Comparison of ENCODE assay signal across 8 cellular contexts in the genomic region with DNA sequence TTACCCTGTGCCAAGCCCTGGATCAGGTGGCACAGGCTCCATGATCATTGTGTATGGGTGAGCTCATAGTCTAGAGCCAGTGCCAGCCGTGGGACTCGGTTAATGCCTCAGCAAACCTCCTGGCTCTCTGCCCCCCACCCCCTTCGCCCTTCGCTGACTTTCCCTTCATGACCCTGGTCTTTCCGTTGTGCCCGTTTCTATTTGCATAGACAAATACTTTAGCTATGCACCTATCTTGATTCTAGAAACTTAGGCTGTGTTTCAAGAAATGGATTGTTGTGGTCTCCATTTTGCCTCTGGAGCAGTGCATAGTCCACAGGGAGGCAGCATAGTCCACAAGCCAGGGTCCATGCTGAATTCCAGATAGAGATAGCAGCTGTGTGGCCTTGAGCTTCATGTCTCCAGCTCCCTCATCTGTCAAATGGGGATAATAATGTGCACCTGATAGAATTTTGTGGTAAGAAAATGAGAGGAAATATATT. TPM values are rescaled to one million over a fixed set of nuclear protein-coding genes. Genes with fewer than 3 reads are reported as not detected.
A peak's percentile ranks its signal among the peaks of the same experiment; 100 is the strongest.
DNase-seq lines count a peak whose midpoint lies in the region; ATAC-seq and TF ChIP-seq lines count a peak whose summit lies in the region.

No MANE protein-coding gene starts in this region.

- no peak overlapping the region for H3K27ac ChIP-seq in caudate nucleus (ENCODE audit: low read depth, low read length)
- no peak overlapping the region for H3K27ac ChIP-seq in naive thymus-derived CD4-positive, alpha-beta T cell (ENCODE audit: low read depth, low read length)

- POLR2A ChIA-PET in activated CD8-positive, alpha-beta T cell treated with anti-CD3 and anti-CD28 coated beads for 36 hours (lab: Charles Lee) = interaction anchor here (1.2 kb wide), 1 partner anchor 13 kb away, joined by 4 read pairs; no protein-coding TSS in a partner anchor
- POLR2A ChIA-PET in activated CD8-positive, alpha-beta T cell treated with anti-CD3 and anti-CD28 coated beads, Interleukin-2, amount 10 ng/mL, durations not matched to agents 7 days and 5 days (lab: Charles Lee) = no interaction called here
- POLR2A ChIA-PET in naive thymus-derived CD4-positive, alpha-beta T cell (lab: Charles Lee) = no interaction called here

- H3K9me3 ChIP-seq in naive thymus-derived CD4-positive, alpha-beta T cell (ENCODE audit: control insufficient read depth in 2 of 3, low read length in 3 of 3) = no peaks in the 10 kb centered on the region

- no peaks in the 10 kb centered on the region for H3K27me3 Mint-ChIP-seq in activated CD8-positive, alpha-beta T cell treated with anti-CD3 and anti-CD28 coated beads for 36 hours
- H3K27me3 Mint-ChIP-seq in activated CD8-positive, alpha-beta T cell treated with anti-CD3 and anti-CD28 coated beads, Interleukin-2, amount 10 ng/mL, durations not matched to agents 7 days and 5 days (ENCODE audit: low read depth) = peaks cover 5% of the 10 kb centered on the region
- H3K27me3 Mint-ChIP-seq in naive thymus-derived CD4-positive, alpha-beta T cell = peaks cover 0 to 14% (median 3%) of the 10 kb centered on the region in 5 donors

- peaks cover 0 to 17% of the 10 kb centered on the region in 2 donors for H3K4me1 ChIP-seq in naive thymus-derived CD4-positive, alpha-beta T cell (ENCODE audit: control insufficient read depth in 2 of 2, insufficient read depth in 2 of 2, low read length in 2 of 2)

- peaks cover 16% of the 10 kb centered on the region for H3K4me1 Mint-ChIP-seq in activated CD8-positive, alpha-beta T cell treated with anti-CD3 and anti-CD28 coated beads for 36 hours (ENCODE audit: low read depth)
- H3K4me1 Mint-ChIP-seq in activated CD8-positive, alpha-beta T cell treated with anti-CD3 and anti-CD28 coated beads, Interleukin-2, amount 10 ng/mL, durations not matched to agents 7 days and 5 days (ENCODE audit: low read depth) = peaks cover 13% of the 10 kb centered on the region
- peaks cover 7 to 21% (median 15%) of the 10 kb centered on the region in 7 donors for H3K4me1 Mint-ChIP-seq in naive thymus-derived CD4-positive, alpha-beta T cell

- intact Hi-C loops in activated CD8-positive, alpha-beta T cell treated with anti-CD3 and anti-CD28 coated beads for 36 hours (cut with micrococcal nuclease) = no loop called here
- intact Hi-C loops in naive thymus-derived CD4-positive, alpha-beta T cell (cut with micrococcal nuclease) = no loop called here

- no peak for ATAC-seq in activated CD8-positive, alpha-beta T cell treated with anti-CD3 and anti-CD28 coated beads for 36 hours
- ATAC-seq in activated CD8-positive, alpha-beta T cell treated with anti-CD3 and anti-CD28 coated beads, Interleukin-2, amount 10 ng/mL, durations not matched to agents 7 days and 5 days = no peak
- ATAC-seq in GM18867 (IDR thresholded peaks at IDR 0.05; ENCODE audit: unreplicated experiment) (no peak), GM18502 (IDR thresholded peaks at IDR 0.05; ENCODE audit: poor library complexity, unreplicated experiment) (no peak)
- no peak for ATAC-seq in naive thymus-derived CD4-positive, alpha-beta T cell

- no peak for TF ChIP-seq CTCF in activated CD8-positive, alpha-beta T cell treated with anti-CD3 and anti-CD28 coated beads for 36 hours (IDR thresholded peaks at IDR 0.05)

- H3K36me3 Mint-ChIP-seq in activated CD8-positive, alpha-beta T cell treated with anti-CD3 and anti-CD28 coated beads for 36 hours (ENCODE audit: low read depth) = no peaks in the 10 kb centered on the region
- no peaks in the 10 kb centered on the region for H3K36me3 Mint-ChIP-seq in activated CD8-positive, alpha-beta T cell treated with anti-CD3 and anti-CD28 coated beads, Interleukin-2, amount 10 ng/mL, durations not matched to agents 7 days and 5 days (ENCODE audit: low read depth)
- H3K36me3 Mint-ChIP-seq in naive thymus-derived CD4-positive, alpha-beta T cell = peaks cover 0 to 10% (median 0%) of the 10 kb centered on the region in 5 donors

- no peak overlapping the region for H3K4me3 ChIP-seq in naive thymus-derived CD4-positive, alpha-beta T cell (ENCODE audit: low read length)

- H3K4me3 Mint-ChIP-seq in activated CD8-positive, alpha-beta T cell treated with anti-CD3 and anti-CD28 coated beads for 36 hours = no peak overlapping the region
- H3K4me3 Mint-ChIP-seq in activated CD8-positive, alpha-beta T cell treated with anti-CD3 and anti-CD28 coated beads, Interleukin-2, amount 10 ng/mL, durations not matched to agents 7 days and 5 days = no peak overlapping the region
- no peak overlapping the region for H3K4me3 Mint-ChIP-seq in naive thymus-derived CD4-positive, alpha-beta T cell

- no peaks in the 10 kb centered on the region for H3K36me3 ChIP-seq in naive thymus-derived CD4-positive, alpha-beta T cell (ENCODE audit: control insufficient read depth in 2 of 3, insufficient read depth in 3 of 3, low read length in 3 of 3)

- H3K27ac Mint-ChIP-seq in activated CD8-positive, alpha-beta T cell treated with anti-CD3 and anti-CD28 coated beads for 36 hours = no peak overlapping the region
- H3K27ac Mint-ChIP-seq in activated CD8-positive, alpha-beta T cell treated with anti-CD3 and anti-CD28 coated beads, Interleukin-2, amount 10 ng/mL, durations not matched to agents 7 days and 5 days = no peak overlapping the region
- H3K27ac Mint-ChIP-seq in naive thymus-derived CD4-positive, alpha-beta T cell = peak overlapping the region in 1 of 9 donors; percentile 38

- H3K9me3 Mint-ChIP-seq in activated CD8-positive, alpha-beta T cell treated with anti-CD3 and anti-CD28 coated beads for 36 hours = no peaks in the 10 kb centered on the region
- no peaks in the 10 kb centered on the region for H3K9me3 Mint-ChIP-seq in activated CD8-positive, alpha-beta T cell treated with anti-CD3 and anti-CD28 coated beads, Interleukin-2, amount 10 ng/mL, durations not matched to agents 7 days and 5 days (ENCODE audit: insufficient read depth)
- peaks cover 0 to 9% (median 1%) of the 10 kb centered on the region in 11 donors for H3K9me3 Mint-ChIP-seq in naive thymus-derived CD4-positive, alpha-beta T cell

- peaks cover 0 to 6% of the 10 kb centered on the region in 2 donors for H3K27me3 ChIP-seq in naive thymus-derived CD4-positive, alpha-beta T cell (ENCODE audit: control insufficient read depth in 2 of 2, insufficient read depth in 2 of 2, low read length in 2 of 2)

- peak; percentile 37 for DNase-seq in activated CD8-positive, alpha-beta T cell treated with anti-CD3 and anti-CD28 coated beads for 36 hours
- no peak for DNase-seq in activated CD8-positive, alpha-beta T cell treated with anti-CD3 and anti-CD28 coated beads, Interleukin-2, amount 10 ng/mL, durations not matched to agents 7 days and 5 days
- DNase-seq in NCI-H446 treated with DMSO at 0.1 percent for 48 hours (lab: John Stamatoyannopoulos, UW) (peak; percentile 55), caudate nucleus (lab: John Stamatoyannopoulos, UW) (peak in 32 of 61 donors; percentile 3 to 62 (median 22)), mucosa of gallbladder (ENCODE audit: low spot score) (peak; percentile 74)
- no peak for DNase-seq in naive thymus-derived CD4-positive, alpha-beta T cell

- CTCF ChIA-PET in activated CD8-positive, alpha-beta T cell treated with anti-CD3 and anti-CD28 coated beads for 36 hours (lab: Charles Lee) = interaction anchor here (0.6 to 1.6 kb wide), 8 partner anchors 11 to 231 kb away, joined by 3 to 6 read pairs (median 4); a partner anchor contains a TSS
- CTCF ChIA-PET in activated CD8-positive, alpha-beta T cell treated with anti-CD3 and anti-CD28 coated beads, Interleukin-2, amount 10 ng/mL, durations not matched to agents 7 days and 5 days (lab: Charles Lee) = interaction anchor here (0.7 to 1.6 kb wide), 5 partner anchors 10 to 83 kb away, joined by 3 to 4 read pairs (median 3); no protein-coding TSS in a partner anchor
- CTCF ChIA-PET in naive thymus-derived CD4-positive, alpha-beta T cell (lab: Charles Lee) = no interaction called here

RNA-seq across cellular contexts. Expression of a gene that starts 44.8 kb away (rescaled TPM):
- total RNA-seq in activated CD8-positive, alpha-beta T cell treated with anti-CD3 and anti-CD28 coated beads for 36 hours = 100 to 1,000 TPM; 107 to 114 TPM
- 10 to 100 TPM; 74.9 to 80.1 TPM for total RNA-seq in activated CD8-positive, alpha-beta T cell treated with anti-CD3 and anti-CD28 coated beads, Interleukin-2, amount 10 ng/mL, durations not matched to agents 7 days and 5 days
- total RNA-seq in mucosa of gallbladder = 87.4 TPM
- total RNA-seq in naive thymus-derived CD4-positive, alpha-beta T cell = 100 to 1,000 TPM; 132 to 191 (median 169) TPM
- polyA plus RNA-seq in naive thymus-derived CD4-positive, alpha-beta T cell = 10 to 100 TPM; 17.7 to 50.7 TPM

RNA-seq across cellular contexts. Expression of a gene that starts 58.9 kb away (rescaled TPM):
- total RNA-seq in activated CD8-positive, alpha-beta T cell treated with anti-CD3 and anti-CD28 coated beads for 36 hours = under 1 TPM; 0.23 to 0.25 TPM
- total RNA-seq in activated CD8-positive, alpha-beta T cell treated with anti-CD3 and anti-CD28 coated beads, Interleukin-2, amount 10 ng/mL, durations not matched to agents 7 days and 5 days = under 1 TPM in 1 of 2 experiments, not detected in 1; 0.21 TPM
- 21.2 TPM for total RNA-seq in mucosa of gallbladder
- total RNA-seq in naive thymus-derived CD4-positive, alpha-beta T cell = under 1 TPM; 0.22 to 0.45 (median 0.29) TPM
- under 1 TPM; 0.05 to 0.41 TPM for polyA plus RNA-seq in naive thymus-derived CD4-positive, alpha-beta T cell

Comparison
In these comparisons a context has a peak if more than half of its experiments do, and no peak if none do; other contexts are left out.
1. DNase-seq: peak in activated CD8-positive, alpha-beta T cell treated with anti-CD3 and anti-CD28 coated beads for 36 hours (single experiment), NCI-H446 treated with DMSO at 0.1 percent for 48 hours (single experiment), caudate nucleus (32 of 61) and mucosa of gallbladder (single experiment); none in activated CD8-positive, alpha-beta T cell treated with anti-CD3 and anti-CD28 coated beads, Interleukin-2, amount 10 ng/mL, durations not matched to agents 7 days and 5 days (single experiment) and naive thymus-derived CD4-positive, alpha-beta T cell (0 of 9).
2. RNA of a gene that starts 58.9 kb away (total RNA-seq): 21.2 TPM in mucosa of gallbladder (single experiment); 0.22 to 0.45 TPM in naive thymus-derived CD4-positive, alpha-beta T cell, 0.23 to 0.25 TPM in activated CD8-positive, alpha-beta T cell treated with anti-CD3 and anti-CD28 coated beads for 36 hours and 0.21 TPM in activated CD8-positive, alpha-beta T cell treated with anti-CD3 and anti-CD28 coated beads, Interleukin-2, amount 10 ng/mL, durations not matched to agents 7 days and 5 days; every median in the first group is over 10 times any median in the second.